ENCODE assay signal across 8 cellular contexts in the genomic region with DNA sequence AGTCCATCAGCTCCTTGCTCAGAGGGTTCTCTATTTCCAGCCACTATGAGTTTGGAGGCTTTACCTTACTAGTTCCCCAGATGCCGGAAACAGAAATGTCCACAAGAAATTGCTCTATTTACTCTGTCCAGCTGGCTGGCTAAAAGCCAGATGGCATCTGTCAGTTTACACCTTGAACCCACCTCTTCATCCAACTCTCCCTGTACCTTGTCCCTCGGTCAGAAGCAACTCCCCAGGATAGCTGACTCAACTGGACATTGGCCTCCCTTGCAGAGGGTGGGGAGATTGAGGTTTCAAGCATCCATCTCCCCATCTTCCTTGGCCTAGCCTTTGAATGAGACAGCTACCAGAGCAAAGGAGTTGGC. TPM values are rescaled to one million over a fixed set of nuclear protein-coding genes. Genes with fewer than 3 reads are reported as not detected.
DNase-seq lines count a peak whose midpoint lies in the region; ATAC-seq and TF ChIP-seq lines count a peak whose summit lies in the region.

No MANE protein-coding gene starts in this region.

- no peaks in the 10 kb centered on the region for H3K27me3 ChIP-seq in dorsolateral prefrontal cortex
- H3K27me3 ChIP-seq in osteoblast (ENCODE audit: insufficient read depth, low read length), result no peaks in the 10 kb centered on the region

- H3K4me3 ChIP-seq in dorsolateral prefrontal cortex, result peak overlapping the region in 58 of 59 donors; percentile 3 to 100 (median 95)
- H3K4me3 ChIP-seq in osteoblast (ENCODE audit: insufficient read depth, low read length), result no peak overlapping the region

- H3K79me2 ChIP-seq in osteoblast (ENCODE audit: insufficient read depth, low read length), result peaks cover 24% of the 10 kb centered on the region

- H3K27ac ChIP-seq in dorsolateral prefrontal cortex, result peak overlapping the region in 33 of 59 donors; percentile 2 to 95 (median 87)
- no peak overlapping the region for H3K27ac ChIP-seq in osteoblast (ENCODE audit: low read depth, low read length)

- in situ Hi-C loops in KBM-7 (cut with MboI; ENCODE audit: low pct_unique_long_range_greater_than_20kb, low sequenced_read_pairs), result no loop called here

- H4K20me1 ChIP-seq in osteoblast (ENCODE audit: insufficient read depth, low read length), result peaks cover 12% of the 10 kb centered on the region

- peaks cover 27% of the 10 kb centered on the region for H3K36me3 ChIP-seq in osteoblast (ENCODE audit: insufficient read depth, low read length)

- no peaks in the 10 kb centered on the region for H3K9me3 ChIP-seq in osteoblast (ENCODE audit: low read depth, low read length)

- TF ChIP-seq CTCF in dorsolateral prefrontal cortex (IDR thresholded peaks at IDR 0.05 in 54 of 56, conservative IDR thresholded peaks at IDR 0.05 in 2 of 56; ENCODE audit: low read depth in 1 of 56, partially characterized antibody in 56 of 56) (no peak), osteoblast (IDR thresholded peaks at IDR 0.05; ENCODE audit: extremely low read depth, low read depth, low read length) (no peak)

- DNase-seq in COLO668 (lab: John Stamatoyannopoulos, UW; ENCODE audit: unreplicated experiment), result peak; percentile 21
- peak; percentile 22 for DNase-seq in NCI-H146 treated with DMSO at 0.1 percent for 48 hours (lab: John Stamatoyannopoulos, UW; ENCODE audit: unreplicated experiment)
- DNase-seq in dorsolateral prefrontal cortex, result no peak
- no peak for DNase-seq in osteoblast (ENCODE audit: insufficient read length, low spot score, missing footprints)
- no peak for DNase-seq in KBM-7
- DNase-seq in AML-193 (lab: John Stamatoyannopoulos, UW), result no peak

- no peak for ATAC-seq in GM18907 (IDR thresholded peaks at IDR 0.05; ENCODE audit: unreplicated experiment)
- ATAC-seq in GM18517 (IDR thresholded peaks at IDR 0.05; ENCODE audit: unreplicated experiment), result no peak

- H3K4me1 ChIP-seq in osteoblast (ENCODE audit: insufficient read depth, low read length), result peaks cover 19% of the 10 kb centered on the region

- H3K4me2 ChIP-seq in osteoblast (ENCODE audit: insufficient read depth, low read length), result peak overlapping the region; percentile 96

- intact Hi-C loops in dorsolateral prefrontal cortex (cut with DNase I), result loop anchor here in 1 of 2 donors (10.0 kb wide), 2 partner anchors 96 to 216 kb away; a partner anchor contains a TSS

- H2AFZ ChIP-seq in osteoblast (ENCODE audit: low read length), result no peak overlapping the region

RNA-seq across cellular contexts. Expression of a gene that starts 1.7 kb away (rescaled TPM):
- 10 to 100 TPM; 26.6 to 76.4 (median 50.5) TPM for total RNA-seq in dorsolateral prefrontal cortex
- total RNA-seq in osteoblast, result 5.0 and 6.2 TPM in 2 replicates

RNA-seq across cellular contexts. Expression of a gene that starts 7.2 kb away (rescaled TPM):
- total RNA-seq in dorsolateral prefrontal cortex, result 10 to 100 TPM; 18.3 to 47.3 (median 30.8) TPM
- total RNA-seq in osteoblast, result 20.3 and 22.1 TPM in 2 replicates

RNA-seq across cellular contexts. Expression of a gene that starts 12.5 kb away (rescaled TPM):
- total RNA-seq in dorsolateral prefrontal cortex (10 to 100 TPM; 29.8 to 70.5 (median 47.9) TPM), osteoblast (20.6 and 22.8 TPM in 2 replicates)

RNA-seq across cellular contexts. Expression of a gene that starts 24.2 kb away (rescaled TPM):
- total RNA-seq in dorsolateral prefrontal cortex (10 to 100 TPM in 95 of 120 experiments, 1 to 10 TPM in 25; 6.8 to 18.6 (median 12.6) TPM), osteoblast (5.0 and 8.7 TPM in 2 replicates)

RNA-seq across cellular contexts. Expression of a gene that starts 40.0 kb away (rescaled TPM):
- total RNA-seq in dorsolateral prefrontal cortex (10 to 100 TPM in 116 of 120 experiments, 1 to 10 TPM in 4; 5.2 to 31.5 (median 18.1) TPM), osteoblast (under 0.01 TPM in 1 of 2 replicates, not detected in the other)

Comparison
In these comparisons a context has a peak if more than half of its experiments do, and no peak if none do; other contexts are left out.
1. DNase-seq: peak in COLO668 (single experiment) and NCI-H146 treated with DMSO at 0.1 percent for 48 hours (single experiment); none in dorsolateral prefrontal cortex (0 of 10), osteoblast (single experiment), KBM-7 (single experiment) and AML-193 (0 of 2).